15 cellular contexts compared by ENCODE assay signal in the genomic region with DNA sequence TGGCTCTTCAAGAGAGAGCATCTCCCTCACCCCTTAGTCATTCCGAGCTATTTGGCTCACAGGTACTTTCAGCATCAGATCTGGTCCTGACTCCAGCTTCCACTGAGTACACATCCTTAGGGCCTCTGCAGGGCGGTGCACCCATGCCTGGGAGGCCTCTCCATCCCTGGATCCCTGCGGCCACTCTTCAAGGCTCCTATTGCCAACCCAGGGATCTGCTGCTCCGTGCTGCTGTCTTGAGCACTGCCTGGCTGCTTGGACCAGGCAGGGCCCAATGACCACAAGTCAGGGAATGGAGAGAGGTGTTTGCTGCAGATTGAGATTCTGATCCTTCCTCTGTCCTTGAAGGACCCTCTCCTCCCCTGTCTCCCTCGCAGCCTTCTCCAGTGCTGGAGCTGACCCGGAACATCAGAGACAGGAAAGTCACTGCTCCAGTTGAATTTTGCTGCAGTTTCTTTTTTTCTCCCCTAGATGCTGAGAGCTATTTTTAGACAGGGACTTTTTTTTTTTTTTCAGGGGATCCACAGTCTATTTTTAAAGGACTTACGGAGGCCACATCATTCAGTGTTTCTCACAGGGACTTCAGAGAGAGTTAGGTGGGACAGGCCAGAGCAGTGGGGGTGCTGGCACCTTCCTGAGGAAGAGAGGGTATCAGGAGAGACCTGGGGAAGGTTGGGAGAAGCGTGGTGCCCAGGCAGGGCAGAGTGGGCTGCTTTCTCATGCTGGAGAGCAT. TPM values are rescaled to one million over a fixed set of nuclear protein-coding genes. Genes with fewer than 3 reads are reported as not detected.
"Had no signal": no experiment of that assay in that cellular context is flagged by ENCODE, and none has a peak within 500 bp of the region (broad histone marks: within the 10 kb centered on the region; RNA-seq: fewer than 3 reads in every experiment).

No MANE protein-coding gene starts in this region.

- H3K27me3 ChIP-seq: esophagus muscularis mucosa, right lobe of liver had no signal

- H3K36me3 Mint-ChIP-seq: stimulated activated memory B cell treated with anti-CD40 and anti-IgM and Interleukin-4, amounts not matched to agents 10 μg/mL and 1 μg/mL and 100 μg/mL, for 72 hours; type B pancreatic cell had no signal

- H3K9me3 Mint-ChIP-seq: activated CD4-positive, alpha-beta memory T cell treated with anti-CD3 and anti-CD28 coated beads, Interleukin-2, amount 10 ng/mL, durations not matched to agents 7 days and 5 days; stimulated activated memory B cell treated with anti-CD40 and anti-IgM and Interleukin-4, amounts not matched to agents 10 μg/mL and 1 μg/mL and 100 μg/mL, for 72 hours; type B pancreatic cell had no signal

- FAIRE-seq: endometrium, kidney had no signal

- H3K27ac Mint-ChIP-seq: activated CD4-positive, alpha-beta memory T cell treated with anti-CD3 and anti-CD28 coated beads, Interleukin-2, amount 10 ng/mL, durations not matched to agents 7 days and 5 days; activated CD4-positive, alpha-beta T cell treated with anti-CD3 and anti-CD28 coated beads for 36 hours; stimulated activated memory B cell treated with anti-CD40 and anti-IgM and Interleukin-4, amounts not matched to agents 10 μg/mL and 1 μg/mL and 100 μg/mL, for 72 hours; type B pancreatic cell had no signal

- H3K9me3 ChIP-seq: esophagus muscularis mucosa, heart right ventricle, neutrophil, right lobe of liver, spleen had no signal

- H3K4me3 ChIP-seq: esophagus muscularis mucosa, heart right ventricle, right lobe of liver, spleen had no signal

- H3K4me3 Mint-ChIP-seq: activated CD4-positive, alpha-beta memory T cell treated with anti-CD3 and anti-CD28 coated beads, Interleukin-2, amount 10 ng/mL, durations not matched to agents 7 days and 5 days; activated CD4-positive, alpha-beta T cell treated with anti-CD3 and anti-CD28 coated beads for 36 hours; stimulated activated memory B cell treated with anti-CD40 and anti-IgM and Interleukin-4, amounts not matched to agents 10 μg/mL and 1 μg/mL and 100 μg/mL, for 72 hours had no signal

- H3K36me3 ChIP-seq: esophagus muscularis mucosa, heart right ventricle, neutrophil, right lobe of liver, spleen had no signal

- DNase-seq: activated CD4-positive, alpha-beta memory T cell treated with anti-CD3 and anti-CD28 coated beads, Interleukin-2, amount 10 ng/mL, durations not matched to agents 7 days and 5 days; activated CD4-positive, alpha-beta T cell treated with anti-CD3 and anti-CD28 coated beads for 36 hours; activated naive CD4-positive, alpha-beta T cell treated with Interleukin-2 at 50 U/mL for 16 hours; heart right ventricle; kidney; right lobe of liver; spleen; stimulated activated CD4-positive, alpha-beta T cell treated with anti-CD3 and anti-CD28 coated beads, Interleukin-1b, Interleukin-23, amount 100 ng/mL, for 48 hours had no signal

- H3K27ac ChIP-seq: neutrophil, right lobe of liver, spleen had no signal

- ATAC-seq: activated CD4-positive, alpha-beta T cell treated with anti-CD3 and anti-CD28 coated beads for 36 hours; right lobe of liver; stimulated activated memory B cell treated with anti-CD40 and anti-IgM and Interleukin-4, amounts not matched to agents 10 μg/mL and 1 μg/mL and 100 μg/mL, for 72 hours had no signal

RNA-seq across cellular contexts. Expression of a gene that starts 50.1 kb away (rescaled TPM):
- total RNA-seq: activated CD4-positive, alpha-beta memory T cell treated with anti-CD3 and anti-CD28 coated beads, Interleukin-2, amount 10 ng/mL, durations not matched to agents 7 days and 5 days; activated CD4-positive, alpha-beta T cell treated with anti-CD3 and anti-CD28 coated beads for 36 hours; fibroblast of villous mesenchyme; kidney; liver; right lobe of liver had no signal
- polyA plus RNA-seq: heart right ventricle, liver had no signal
